Comparison of ENCODE assay signal across 19 cellular contexts in genomic region chr1:214833357-214833756, GRCh38.
DNase-seq lines count a peak whose midpoint lies in the region; ATAC-seq, FAIRE-seq and TF ChIP-seq lines count a peak whose summit lies in the region.
"Had no signal": no experiment of that assay in that cellular context is flagged by ENCODE, and none has a peak within 500 bp of the region (broad histone marks: within the 10 kb centered on the region; RNA-seq: fewer than 3 reads in every experiment).

No MANE protein-coding gene starts in this region.

- no peak for TF ChIP-seq CTCF in choroid plexus epithelial cell (conservative IDR thresholded peaks at IDR 0.05; ENCODE audit: low read depth, low read length)
- no peak for TF ChIP-seq CTCF in upper lobe of left lung (IDR thresholded peaks at IDR 0.05)

- no peak for TF ChIP-seq EP300 in upper lobe of left lung (IDR thresholded peaks at IDR 0.05)

- no peaks in the 10 kb centered on the region for H3K36me3 ChIP-seq in upper lobe of left lung

- TF ChIP-seq POLR2A in upper lobe of left lung (IDR thresholded peaks at IDR 0.05): no peak

- DNase-seq in DMS53 (lab: John Stamatoyannopoulos, UW) (peak; percentile 42), LHCN-M2 (ENCODE audit: low read depth) (peak; percentile 80), choroid plexus epithelial cell (ENCODE audit: low read depth) (peak; percentile 81), sciatic nerve (ENCODE audit: low spot score) (no peak), upper lobe of left lung (no peak), RCC 7860 (ENCODE audit: low spot score) (no peak)
- DNase-seq: activated effector memory CD4-positive, alpha-beta T cell treated with anti-CD3 and anti-CD28 coated beads, Interleukin-2, amount 50 U/mL, for 16 hours; body of pancreas; effector CD4-positive, alpha-beta T cell; NCI-H2081; NCI-H526; substantia nigra; T-cell had no signal

- H3K27me3 ChIP-seq in upper lobe of left lung: no peaks in the 10 kb centered on the region
- H3K27me3 ChIP-seq: body of pancreas had no signal

- H3K27ac ChIP-seq in upper lobe of left lung: no peak overlapping the region
- H3K27ac ChIP-seq: body of pancreas had no signal

- ATAC-seq in sciatic nerve (peak; percentile 75), upper lobe of left lung (ENCODE audit: low FRiP score in 2 of 2) (no peak), HG02588 (IDR thresholded peaks at IDR 0.05; ENCODE audit: unreplicated experiment) (no peak)
- ATAC-seq: body of pancreas; GM12878; natural killer cell treated with Interleukin-12 subunit alpha and Interleukin-12 subunit beta and Interleukin-15 and Interleukin-18, amount 100 ng/mL, for 72 hours; T-cell; WTC11 had no signal

- H3K4me1 ChIP-seq in upper lobe of left lung: no peaks in the 10 kb centered on the region
- H3K4me1 ChIP-seq: body of pancreas had no signal

- intact Hi-C loops in sciatic nerve (cut with DNase I): no loop called here

- H3K9me3 ChIP-seq in upper lobe of left lung: peaks cover 0 to 3% (median 1%) of the 10 kb centered on the region in 4 donors
- H3K9me3 ChIP-seq: body of pancreas had no signal

- FAIRE-seq in RCC 7860 (lab: Jason Lieb, UNC): no peak
- FAIRE-seq: GM12878, H1 had no signal

- H3K4me3 ChIP-seq in choroid plexus epithelial cell (ENCODE audit: low read depth, low read length) (no peak overlapping the region), upper lobe of left lung (no peak overlapping the region)
- H3K4me3 ChIP-seq: body of pancreas, GM12878, lung had no signal

- 71 to 72% methylated on average over 2 of the region's 2 CpGs for WGBS in upper lobe of left lung, 2 donors

Comparison
In these comparisons a context has a peak if more than half of its experiments do, and no peak if none do; other contexts are left out.
1. DNase-seq: peak in DMS53 (single experiment), LHCN-M2 (single experiment) and choroid plexus epithelial cell (single experiment); none in sciatic nerve (single experiment), upper lobe of left lung (0 of 2) and RCC 7860 (single experiment).